In the genomic region with DNA sequence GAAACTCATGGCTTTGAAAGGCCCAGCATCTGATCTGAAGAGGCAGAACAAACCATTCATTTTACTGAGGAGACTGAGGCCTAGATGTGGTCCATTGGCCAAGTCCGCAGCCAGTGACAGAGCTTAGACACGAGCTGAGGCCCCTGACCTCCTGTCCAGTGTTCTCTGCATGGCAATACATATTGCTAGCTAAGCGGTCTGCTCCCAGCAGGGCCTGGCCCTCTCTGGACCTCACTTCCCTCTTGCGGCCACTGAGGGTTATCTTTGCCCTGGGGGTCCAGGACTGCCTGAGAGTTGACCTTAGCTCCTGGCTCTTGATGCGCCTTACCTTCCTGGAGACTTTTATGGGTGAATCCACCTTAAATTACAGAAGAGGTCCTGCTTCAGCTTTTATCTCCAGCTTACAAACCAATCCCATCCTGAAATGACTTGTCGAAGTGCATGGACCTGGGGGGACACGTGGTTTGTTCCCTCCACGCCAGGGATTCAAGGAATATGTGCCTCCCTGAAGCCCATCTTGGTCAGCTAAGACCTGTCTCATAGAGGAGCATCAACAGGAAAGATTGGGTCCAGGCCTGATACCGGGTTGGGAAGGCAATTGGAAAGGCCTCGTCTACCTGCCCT, we compare ENCODE assay signal across 1 cellular context.
TF ChIP-seq lines count a peak whose summit lies in the region.

No MANE protein-coding gene starts in this region.

TF ChIP-seq in GM23338, 12 proteins besides CTCF, POLR2A, EP300 and RAD21 (continued from another document):
- TF ChIP-seq, protein P1, sequence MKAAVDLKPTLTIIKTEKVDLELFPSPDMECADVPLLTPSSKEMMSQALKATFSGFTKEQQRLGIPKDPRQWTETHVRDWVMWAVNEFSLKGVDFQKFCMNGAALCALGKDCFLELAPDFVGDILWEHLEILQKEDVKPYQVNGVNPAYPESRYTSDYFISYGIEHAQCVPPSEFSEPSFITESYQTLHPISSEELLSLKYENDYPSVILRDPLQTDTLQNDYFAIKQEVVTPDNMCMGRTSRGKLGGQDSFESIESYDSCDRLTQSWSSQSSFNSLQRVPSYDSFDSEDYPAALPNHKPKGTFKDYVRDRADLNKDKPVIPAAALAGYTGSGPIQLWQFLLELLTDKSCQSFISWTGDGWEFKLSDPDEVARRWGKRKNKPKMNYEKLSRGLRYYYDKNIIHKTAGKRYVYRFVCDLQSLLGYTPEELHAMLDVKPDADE (IDR thresholded peaks at IDR 0.05) = no peak
- TF ChIP-seq ZNF331 (CRISPR knock-in tag; IDR thresholded peaks at IDR 0.05; ENCODE audit: low read depth) (no peak), EZH2 (IDR thresholded peaks at IDR 0.05; ENCODE audit: low read depth, unreplicated experiment) (no peak), CREB1 (CRISPR knock-in tag; IDR thresholded peaks at IDR 0.05; ENCODE audit: low read depth) (no peak), JUNB (IDR thresholded peaks at IDR 0.05; ENCODE audit: unreplicated experiment) (no peak), ZNF114 (CRISPR knock-in tag; IDR thresholded peaks at IDR 0.05) (no peak), STAT1 (IDR thresholded peaks at IDR 0.05; ENCODE audit: unreplicated experiment) (no peak), EZH2phosphoT487 (IDR thresholded peaks at IDR 0.05; ENCODE audit: unreplicated experiment) (no peak), NANOG (IDR thresholded peaks at IDR 0.05; ENCODE audit: borderline replicate concordance) (no peak)
- TF ChIP-seq, protein P2, sequence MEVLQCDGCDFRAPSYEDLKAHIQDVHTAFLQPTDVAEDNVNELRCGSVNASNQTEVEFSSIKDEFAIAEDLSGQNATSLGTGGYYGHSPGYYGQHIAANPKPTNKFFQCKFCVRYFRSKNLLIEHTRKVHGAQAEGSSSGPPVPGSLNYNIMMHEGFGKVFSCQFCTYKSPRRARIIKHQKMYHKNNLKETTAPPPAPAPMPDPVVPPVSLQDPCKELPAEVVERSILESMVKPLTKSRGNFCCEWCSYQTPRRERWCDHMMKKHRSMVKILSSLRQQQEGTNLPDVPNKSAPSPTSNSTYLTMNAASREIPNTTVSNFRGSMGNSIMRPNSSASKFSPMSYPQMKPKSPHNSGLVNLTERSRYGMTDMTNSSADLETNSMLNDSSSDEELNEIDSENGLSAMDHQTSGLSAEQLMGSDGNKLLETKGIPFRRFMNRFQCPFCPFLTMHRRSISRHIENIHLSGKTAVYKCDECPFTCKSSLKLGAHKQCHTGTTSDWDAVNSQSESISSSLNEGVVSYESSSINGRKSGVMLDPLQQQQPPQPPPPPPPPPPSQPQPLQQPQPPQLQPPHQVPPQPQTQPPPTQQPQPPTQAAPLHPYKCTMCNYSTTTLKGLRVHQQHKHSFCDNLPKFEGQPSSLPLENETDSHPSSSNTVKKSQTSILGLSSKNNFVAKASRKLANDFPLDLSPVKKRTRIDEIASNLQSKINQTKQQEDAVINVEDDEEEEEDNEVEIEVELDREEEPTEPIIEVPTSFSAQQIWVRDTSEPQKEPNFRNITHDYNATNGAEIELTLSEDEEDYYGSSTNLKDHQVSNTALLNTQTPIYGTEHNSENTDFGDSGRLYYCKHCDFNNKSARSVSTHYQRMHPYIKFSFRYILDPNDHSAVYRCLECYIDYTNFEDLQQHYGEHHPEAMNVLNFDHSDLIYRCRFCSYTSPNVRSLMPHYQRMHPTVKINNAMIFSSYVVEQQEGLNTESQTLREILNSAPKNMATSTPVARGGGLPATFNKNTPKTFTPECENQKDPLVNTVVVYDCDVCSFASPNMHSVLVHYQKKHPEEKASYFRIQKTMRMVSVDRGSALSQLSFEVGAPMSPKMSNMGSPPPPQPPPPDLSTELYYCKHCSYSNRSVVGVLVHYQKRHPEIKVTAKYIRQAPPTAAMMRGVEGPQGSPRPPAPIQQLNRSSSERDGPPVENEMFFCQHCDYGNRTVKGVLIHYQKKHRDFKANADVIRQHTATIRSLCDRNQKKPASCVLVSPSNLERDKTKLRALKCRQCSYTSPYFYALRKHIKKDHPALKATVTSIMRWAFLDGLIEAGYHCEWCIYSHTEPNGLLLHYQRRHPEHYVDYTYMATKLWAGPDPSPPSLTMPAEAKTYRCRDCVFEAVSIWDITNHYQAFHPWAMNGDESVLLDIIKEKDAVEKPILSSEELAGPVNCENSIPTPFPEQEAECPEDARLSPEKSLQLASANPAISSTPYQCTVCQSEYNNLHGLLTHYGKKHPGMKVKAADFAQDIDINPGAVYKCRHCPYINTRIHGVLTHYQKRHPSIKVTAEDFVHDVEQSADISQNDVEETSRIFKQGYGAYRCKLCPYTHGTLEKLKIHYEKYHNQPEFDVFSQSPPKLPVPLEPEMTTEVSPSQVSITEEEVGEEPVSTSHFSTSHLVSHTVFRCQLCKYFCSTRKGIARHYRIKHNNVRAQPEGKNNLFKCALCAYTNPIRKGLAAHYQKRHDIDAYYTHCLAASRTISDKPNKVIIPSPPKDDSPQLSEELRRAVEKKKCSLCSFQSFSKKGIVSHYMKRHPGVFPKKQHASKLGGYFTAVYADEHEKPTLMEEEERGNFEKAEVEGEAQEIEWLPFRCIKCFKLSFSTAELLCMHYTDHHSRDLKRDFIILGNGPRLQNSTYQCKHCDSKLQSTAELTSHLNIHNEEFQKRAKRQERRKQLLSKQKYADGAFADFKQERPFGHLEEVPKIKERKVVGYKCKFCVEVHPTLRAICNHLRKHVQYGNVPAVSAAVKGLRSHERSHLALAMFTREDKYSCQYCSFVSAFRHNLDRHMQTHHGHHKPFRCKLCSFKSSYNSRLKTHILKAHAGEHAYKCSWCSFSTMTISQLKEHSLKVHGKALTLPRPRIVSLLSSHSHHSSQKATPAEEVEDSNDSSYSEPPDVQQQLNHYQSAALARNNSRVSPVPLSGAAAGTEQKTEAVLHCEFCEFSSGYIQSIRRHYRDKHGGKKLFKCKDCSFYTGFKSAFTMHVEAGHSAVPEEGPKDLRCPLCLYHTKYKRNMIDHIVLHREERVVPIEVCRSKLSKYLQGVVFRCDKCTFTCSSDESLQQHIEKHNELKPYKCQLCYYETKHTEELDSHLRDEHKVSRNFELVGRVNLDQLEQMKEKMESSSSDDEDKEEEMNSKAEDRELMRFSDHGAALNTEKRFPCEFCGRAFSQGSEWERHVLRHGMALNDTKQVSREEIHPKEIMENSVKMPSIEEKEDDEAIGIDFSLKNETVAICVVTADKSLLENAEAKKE (CRISPR knock-in tag; IDR thresholded peaks at IDR 0.05) = no peak
- TF ChIP-seq, protein P3, sequence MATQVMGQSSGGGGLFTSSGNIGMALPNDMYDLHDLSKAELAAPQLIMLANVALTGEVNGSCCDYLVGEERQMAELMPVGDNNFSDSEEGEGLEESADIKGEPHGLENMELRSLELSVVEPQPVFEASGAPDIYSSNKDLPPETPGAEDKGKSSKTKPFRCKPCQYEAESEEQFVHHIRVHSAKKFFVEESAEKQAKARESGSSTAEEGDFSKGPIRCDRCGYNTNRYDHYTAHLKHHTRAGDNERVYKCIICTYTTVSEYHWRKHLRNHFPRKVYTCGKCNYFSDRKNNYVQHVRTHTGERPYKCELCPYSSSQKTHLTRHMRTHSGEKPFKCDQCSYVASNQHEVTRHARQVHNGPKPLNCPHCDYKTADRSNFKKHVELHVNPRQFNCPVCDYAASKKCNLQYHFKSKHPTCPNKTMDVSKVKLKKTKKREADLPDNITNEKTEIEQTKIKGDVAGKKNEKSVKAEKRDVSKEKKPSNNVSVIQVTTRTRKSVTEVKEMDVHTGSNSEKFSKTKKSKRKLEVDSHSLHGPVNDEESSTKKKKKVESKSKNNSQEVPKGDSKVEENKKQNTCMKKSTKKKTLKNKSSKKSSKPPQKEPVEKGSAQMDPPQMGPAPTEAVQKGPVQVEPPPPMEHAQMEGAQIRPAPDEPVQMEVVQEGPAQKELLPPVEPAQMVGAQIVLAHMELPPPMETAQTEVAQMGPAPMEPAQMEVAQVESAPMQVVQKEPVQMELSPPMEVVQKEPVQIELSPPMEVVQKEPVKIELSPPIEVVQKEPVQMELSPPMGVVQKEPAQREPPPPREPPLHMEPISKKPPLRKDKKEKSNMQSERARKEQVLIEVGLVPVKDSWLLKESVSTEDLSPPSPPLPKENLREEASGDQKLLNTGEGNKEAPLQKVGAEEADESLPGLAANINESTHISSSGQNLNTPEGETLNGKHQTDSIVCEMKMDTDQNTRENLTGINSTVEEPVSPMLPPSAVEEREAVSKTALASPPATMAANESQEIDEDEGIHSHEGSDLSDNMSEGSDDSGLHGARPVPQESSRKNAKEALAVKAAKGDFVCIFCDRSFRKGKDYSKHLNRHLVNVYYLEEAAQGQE (IDR thresholded peaks at IDR 0.05; ENCODE audit: unreplicated experiment) = no peak
